In genomic region chr16:67993207-67994036, GRCh38 we compare ENCODE assay signal across 1 cellular context.
TF ChIP-seq lines count a peak whose summit lies in the region.

No MANE protein-coding gene starts in this region.

TF ChIP-seq in HepG2, 621 proteins besides CTCF, POLR2A, EP300 and RAD21 (continued from another document and continues in another):
- TF ChIP-seq ZBTB20 (CRISPR knock-in tag; IDR thresholded peaks at IDR 0.05; ENCODE audit: borderline replicate concordance, low read depth) (no peak), KDM6A (CRISPR knock-in tag; IDR thresholded peaks at IDR 0.05; ENCODE audit: low read depth) (no peak), ZNF589 (CRISPR knock-in tag; conservative IDR thresholded peaks at IDR 0.05) (peak; percentile 52; the same call in 1 of the 2 replicates), TEAD2 (CRISPR knock-in tag; IDR thresholded peaks at IDR 0.05) (no peak), ZNF605 (CRISPR knock-in tag; IDR thresholded peaks at IDR 0.05) (peak; percentile 80), MATR3 (CRISPR knock-in tag; IDR thresholded peaks at IDR 0.05) (no peak), ZNF207 (IDR thresholded peaks at IDR 0.05; ENCODE audit: borderline replicate concordance) (no peak), THAP9 (CRISPR knock-in tag; IDR thresholded peaks at IDR 0.05; ENCODE audit: borderline replicate concordance) (peak; percentile 54; the same call in 1 of the 2 replicates), ZSCAN9 (CRISPR knock-in tag; IDR thresholded peaks at IDR 0.05; ENCODE audit: borderline replicate concordance) (peak; percentile 81), RFXANK (CRISPR knock-in tag; IDR thresholded peaks at IDR 0.05) (peak; percentile 61; the same call in 1 of the 2 replicates), PHF8 (CRISPR knock-in tag; IDR thresholded peaks at IDR 0.05) (peak; percentile 75), ZNF414 (CRISPR knock-in tag; IDR thresholded peaks at IDR 0.05) (no peak; the same call in 1 of the 2 replicates), HOMEZ (CRISPR knock-in tag; IDR thresholded peaks at IDR 0.05; ENCODE audit: low read depth) (peak; percentile 49; the same call in 1 of the 2 replicates), KLF16 (CRISPR knock-in tag; IDR thresholded peaks at IDR 0.05) (peak; percentile 74 to 96; a peak in 3 of 4 replicates), ZNF747 (CRISPR knock-in tag; IDR thresholded peaks at IDR 0.05; ENCODE audit: borderline replicate concordance) (no peak; the same call in 1 of the 2 replicates), ETV5 (CRISPR knock-in tag; IDR thresholded peaks at IDR 0.05; ENCODE audit: borderline replicate concordance) (peak; percentile 47; the same call in 1 of the 2 replicates), ZNF510 (CRISPR knock-in tag; IDR thresholded peaks at IDR 0.05; ENCODE audit: low read depth) (peak; percentile 66; the same call in 1 of the 2 replicates), ZFX (CRISPR knock-in tag; IDR thresholded peaks at IDR 0.05; ENCODE audit: low read depth) (peak; percentile 92), NKX3-1 (CRISPR knock-in tag; IDR thresholded peaks at IDR 0.05) (peak; percentile 60; the same call in 1 of the 2 replicates), RBFOX2 (IDR thresholded peaks at IDR 0.05; ENCODE audit: low read depth, low read length) (peak; percentile 77), ZNF282 (IDR thresholded peaks at IDR 0.05; ENCODE audit: partially characterized antibody) (no peak), HHEX (CRISPR knock-in tag; IDR thresholded peaks at IDR 0.05) (no peak), FOXJ3 (CRISPR knock-in tag; IDR thresholded peaks at IDR 0.05; ENCODE audit: borderline replicate concordance) (peak; percentile 15; the same call in 1 of the 2 replicates), YEATS4 (CRISPR knock-in tag; IDR thresholded peaks at IDR 0.05; ENCODE audit: borderline replicate concordance) (peak; percentile 90; the same call in 1 of the 2 replicates), ZMAT3 (CRISPR knock-in tag; conservative IDR thresholded peaks at IDR 0.05) (0 out of 2 replicates have a peak, but pooled peaks have one; percentile 51), TFAP4 (IDR thresholded peaks at IDR 0.05; ENCODE audit: borderline replicate concordance, low read depth) (peak; percentile 41; the same call in 1 of the 2 replicates), GMEB1 (CRISPR knock-in tag; IDR thresholded peaks at IDR 0.05; ENCODE audit: borderline replicate concordance) (peak; percentile 21; the same call in 1 of the 2 replicates), ZSCAN20 (CRISPR knock-in tag; IDR thresholded peaks at IDR 0.05; ENCODE audit: borderline replicate concordance) (peak; percentile 72; the same call in 1 of the 2 replicates), TARDBP (CRISPR knock-in tag; IDR thresholded peaks at IDR 0.05) (0 out of 2 replicates have a peak, but pooled peaks have one; percentile 34), KMT2A (CRISPR knock-in tag; IDR thresholded peaks at IDR 0.05) (peak; percentile 78), ZNF501 (CRISPR knock-in tag; IDR thresholded peaks at IDR 0.05) (peak; percentile 85), ZBTB7B (CRISPR knock-in tag; IDR thresholded peaks at IDR 0.05) (peak; percentile 92), ELF1 (CRISPR knock-in tag; IDR thresholded peaks at IDR 0.05) (peak; percentile 44; the same call in 1 of the 2 replicates), REL (CRISPR knock-in tag; conservative IDR thresholded peaks at IDR 0.05) (no peak), IRF9 (CRISPR knock-in tag; IDR thresholded peaks at IDR 0.05; ENCODE audit: borderline replicate concordance) (0 out of 2 replicates have a peak, but pooled peaks have one; percentile 24), ZFP82 (CRISPR knock-in tag; IDR thresholded peaks at IDR 0.05; ENCODE audit: borderline replicate concordance) (no peak), KDM5A (IDR thresholded peaks at IDR 0.05; ENCODE audit: borderline replicate concordance, low read length) (no peak), HNRNPLL (IDR thresholded peaks at IDR 0.05; ENCODE audit: low read depth, low read length, poor library complexity, severe bottlenecking) (peak; percentile 64), SP5 (CRISPR knock-in tag; IDR thresholded peaks at IDR 0.05; ENCODE audit: borderline replicate concordance, low read depth) (peak; percentile 47; the same call in 1 of the 2 replicates), ERF (CRISPR knock-in tag; IDR thresholded peaks at IDR 0.05) (peak; percentile 89), ZBTB46 (CRISPR knock-in tag; IDR thresholded peaks at IDR 0.05; ENCODE audit: borderline replicate concordance) (no peak; the same call in 1 of the 2 replicates), ZNF687 (CRISPR knock-in tag; IDR thresholded peaks at IDR 0.05) (peak; percentile 96), SOX6 (IDR thresholded peaks at IDR 0.05) (no peak), SOX6 (CRISPR knock-in tag; IDR thresholded peaks at IDR 0.05) (peak; percentile 65), REPIN1 (CRISPR knock-in tag; IDR thresholded peaks at IDR 0.05; ENCODE audit: borderline replicate concordance, low read depth) (peak; percentile 70), ZBTB25 (CRISPR knock-in tag; IDR thresholded peaks at IDR 0.05) (peak; percentile 88), ZNF30 (CRISPR knock-in tag; IDR thresholded peaks at IDR 0.05) (no peak), MLLT10 (CRISPR knock-in tag; IDR thresholded peaks at IDR 0.05) (no peak)
